Comparison of ENCODE assay signal across 14 cellular contexts in the genomic region with DNA sequence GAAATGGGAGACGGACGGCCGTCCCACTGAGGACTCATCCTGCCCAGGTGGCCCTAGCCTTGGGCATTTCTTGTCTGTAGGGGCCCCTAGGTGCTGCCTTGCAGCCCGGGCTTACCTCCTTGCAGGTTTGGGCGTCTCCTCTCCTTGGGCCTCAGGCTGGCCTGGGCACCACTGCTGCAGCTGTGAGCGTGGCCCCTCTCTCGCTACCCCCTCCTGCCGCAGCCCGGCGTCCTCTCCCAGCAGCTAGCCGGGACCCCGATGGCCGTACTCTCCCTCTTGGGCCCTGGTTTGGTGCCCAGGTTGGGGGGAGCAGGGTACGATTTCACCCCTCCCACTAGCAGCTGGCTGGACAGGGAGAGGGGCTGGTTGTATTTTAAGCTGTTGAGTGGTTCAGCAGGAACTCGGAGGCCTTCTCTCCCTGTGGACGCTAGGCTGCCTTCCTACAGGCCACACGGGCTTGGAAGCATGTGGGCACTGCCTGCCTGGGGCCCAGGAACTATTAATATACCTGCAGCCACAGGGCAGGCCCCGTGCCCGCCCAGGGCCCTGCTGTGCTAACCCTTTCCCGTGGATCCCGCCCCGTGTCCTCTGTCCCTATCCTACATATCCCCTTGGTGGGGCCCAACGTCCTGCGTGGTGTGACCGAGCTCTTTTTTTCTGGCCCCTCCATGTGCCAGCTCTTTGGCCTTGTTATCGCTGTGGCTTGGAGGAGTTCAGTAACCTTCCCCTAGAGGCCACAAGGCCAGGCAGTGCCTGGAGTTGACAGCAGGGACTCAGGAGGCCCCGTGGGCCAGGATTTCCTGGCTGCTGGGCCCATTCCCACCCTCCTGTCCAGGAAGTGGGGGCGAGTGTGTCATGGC. TPM values are rescaled to one million over a fixed set of nuclear protein-coding genes. Genes with fewer than 3 reads are reported as not detected.
A peak's percentile ranks its signal among the peaks of the same experiment; 100 is the strongest.
DNase-seq lines count a peak whose midpoint lies in the region; ATAC-seq and TF ChIP-seq lines count a peak whose summit lies in the region.
"Had no signal": no experiment of that assay in that cellular context is flagged by ENCODE, and none has a peak within 500 bp of the region (broad histone marks: within the 10 kb centered on the region; RNA-seq: fewer than 3 reads in every experiment).

No MANE protein-coding gene starts in this region.

- no peaks in the 10 kb centered on the region for H3K36me3 Mint-ChIP-seq in activated naive CD4-positive, alpha-beta T cell treated with anti-CD3 and anti-CD28 coated beads, Interleukin-2, amount 50 U/mL, for 72 hours

- H3K36me3 ChIP-seq in mesodermal cell (ENCODE audit: control insufficient read depth, insufficient read depth, low read length): peaks cover 15% of the 10 kb centered on the region
- H3K36me3 ChIP-seq in upper lobe of right lung: peaks cover 5% of the 10 kb centered on the region

- no peaks in the 10 kb centered on the region for H3K27me3 ChIP-seq in upper lobe of right lung
- H3K27me3 ChIP-seq: transverse colon had no signal

- peak overlapping the region; percentile 83 to 93 for H3K27ac Mint-ChIP-seq in activated naive CD4-positive, alpha-beta T cell treated with anti-CD3 and anti-CD28 coated beads, Interleukin-2, amount 50 U/mL, for 72 hours

- peaks cover 42% of the 10 kb centered on the region for H3K4me1 ChIP-seq in mesodermal cell (ENCODE audit: control insufficient read depth, insufficient read depth, low read length, poor library complexity, severe bottlenecking)
- peaks cover 11% of the 10 kb centered on the region for H3K4me1 ChIP-seq in upper lobe of right lung

- TF ChIP-seq CTCF in upper lobe of right lung (IDR thresholded peaks at IDR 0.05): no peak

- H3K9me3 ChIP-seq in mesodermal cell (ENCODE audit: control insufficient read depth, low read length): no peaks in the 10 kb centered on the region
- no peaks in the 10 kb centered on the region for H3K9me3 ChIP-seq in upper lobe of right lung
- H3K9me3 ChIP-seq: transverse colon had no signal

- H3K27ac ChIP-seq in cingulate gyrus (ENCODE audit: low read depth, low read length) (peak overlapping the region; percentile 93), mesodermal cell (ENCODE audit: low read depth, low read length, severe bottlenecking) (peak overlapping the region; percentile 30), upper lobe of right lung (peak overlapping the region; percentile 0)
- H3K27ac ChIP-seq: transverse colon had no signal

- 86 to 91% methylated on average over 21 to 26 of the region's 28 CpGs for WGBS in mesodermal cell (ENCODE audit: insufficient coverage in 2 of 2), 2 experiments

- intact Hi-C loops in upper lobe of right lung (cut with DNase I) (no loop called here), posterior cingulate gyrus (cut with DNase I) (no loop called here)

- ATAC-seq in activated naive CD4-positive, alpha-beta T cell treated with anti-CD3 and anti-CD28 coated beads, Interleukin-2, amount 50 U/mL, for 72 hours: no peak
- ATAC-seq in upper lobe of right lung (no peak), GM21423 (IDR thresholded peaks at IDR 0.05; ENCODE audit: unreplicated experiment) (no peak)

- H3K4me3 ChIP-seq in mesodermal cell (ENCODE audit: extremely low read depth, insufficient read depth, low read length, poor library complexity, severe bottlenecking): no peak overlapping the region
- no peak overlapping the region for H3K4me3 ChIP-seq in upper lobe of right lung
- H3K4me3 ChIP-seq: transverse colon had no signal

- no peaks in the 10 kb centered on the region for H3K9me3 Mint-ChIP-seq in activated naive CD4-positive, alpha-beta T cell treated with anti-CD3 and anti-CD28 coated beads, Interleukin-2, amount 50 U/mL, for 72 hours

- DNase-seq in activated naive CD4-positive, alpha-beta T cell treated with anti-CD3 and anti-CD28 coated beads, Interleukin-2, amount 50 U/mL, for 72 hours (ENCODE audit: low spot score in 2 of 2): no peak
- DNase-seq in activated naive CD4-positive, alpha-beta T cell treated with anti-CD3 and anti-CD28 coated beads, Interleukin-2, amount 50 U/mL, for 16 hours: no peak
- DNase-seq in upper lobe of right lung (no peak), posterior cingulate gyrus (no peak), cerebellar nuclear complex (lab: John Stamatoyannopoulos, UW) (no peak)
- DNase-seq: activated CD4-positive, alpha-beta T cell treated with anti-CD3 and anti-CD28 coated beads, Interleukin-2, amount 50 U/mL, for 48 hours; midbrain; NCI-H2107; stimulated activated CD4-positive, alpha-beta T cell treated with anti-CD3 and anti-CD28 coated beads, Interleukin-2, amount 100 ng/mL, for 48 hours; transverse colon had no signal

RNA-seq across cellular contexts. Expression of a gene that starts 11.7 kb away (rescaled TPM):
- total RNA-seq in activated naive CD4-positive, alpha-beta T cell treated with anti-CD3 and anti-CD28 coated beads, Interleukin-2, amount 50 U/mL, for 72 hours: 100 to 1,000 TPM; 111 to 129 TPM
- 137 TPM for polyA plus RNA-seq in mesodermal cell (2013, experiment 1 of 2)
- 115 TPM for polyA plus RNA-seq in mesodermal cell (2013, experiment 2 of 2)
- 113 TPM for total RNA-seq in upper lobe of right lung

RNA-seq across cellular contexts. Expression of a gene that starts 22.7 kb away (rescaled TPM):
- under 1 TPM; 0.16 to 0.43 TPM for total RNA-seq in activated naive CD4-positive, alpha-beta T cell treated with anti-CD3 and anti-CD28 coated beads, Interleukin-2, amount 50 U/mL, for 72 hours
- not detected for polyA plus RNA-seq in mesodermal cell (2013, experiment 1 of 2)
- not detected for polyA plus RNA-seq in mesodermal cell (2013, experiment 2 of 2)
- not detected for total RNA-seq in upper lobe of right lung
- total RNA-seq: fibroblast of villous mesenchyme had no signal

RNA-seq across cellular contexts. Expression of a gene that starts 30.8 kb away (rescaled TPM):
- total RNA-seq in activated naive CD4-positive, alpha-beta T cell treated with anti-CD3 and anti-CD28 coated beads, Interleukin-2, amount 50 U/mL, for 72 hours: 100 to 1,000 TPM; 116 to 118 TPM
- polyA plus RNA-seq in mesodermal cell (2013, experiment 1 of 2): 115 TPM
- 102 TPM for polyA plus RNA-seq in mesodermal cell (2013, experiment 2 of 2)
- 123 TPM for total RNA-seq in upper lobe of right lung

RNA-seq across cellular contexts. Expression of a gene that starts 41.9 kb away (rescaled TPM):
- 100 to 1,000 TPM in 1 of 2 donors, 10 to 100 TPM in 1; 59.5 to 124 TPM for total RNA-seq in activated naive CD4-positive, alpha-beta T cell treated with anti-CD3 and anti-CD28 coated beads, Interleukin-2, amount 50 U/mL, for 72 hours
- 56.7 TPM for polyA plus RNA-seq in mesodermal cell (2013, experiment 1 of 2)
- polyA plus RNA-seq in mesodermal cell (2013, experiment 2 of 2): 53.9 TPM
- total RNA-seq in upper lobe of right lung: 99.7 TPM

Comparison
In these comparisons a context has a peak if more than half of its experiments do, and no peak if none do; other contexts are left out.
1. H3K27ac ChIP-seq: peak in every context shown above with its lines; median percentile 93 in cingulate gyrus; 30 in mesodermal cell; 0 in upper lobe of right lung.